7 cellular contexts compared by ENCODE assay signal in genomic region chrX:838666-839065, GRCh38.
DNase-seq lines count a peak whose midpoint lies in the region; ATAC-seq and TF ChIP-seq lines count a peak whose summit lies in the region.
"Not testable (repeated sequence)": the region's sequence is repeated elsewhere in the genome, so short reads cannot be mapped to it uniquely, and the experiment has no call there.

No MANE protein-coding gene starts in this region.

- not testable (repeated sequence) for H3T11ph ChIP-seq in H9 (ENCODE audit: low read length)

- H4K8ac ChIP-seq in H9 (replicated peaks; ENCODE audit: insufficient read length, low read depth, low read length): not testable (repeated sequence)

- H2BK20ac ChIP-seq in H9 (ENCODE audit: low read depth, low read length, poor library complexity, severe bottlenecking): not testable (repeated sequence)

- H2AK5ac ChIP-seq in H9 (ENCODE audit: insufficient read length, low read length): not testable (repeated sequence)

- peak overlapping the region; percentile 29 for H3K4me3 ChIP-seq in SJCRH30
- peak overlapping the region; percentile 13 for H3K4me3 ChIP-seq in choroid plexus epithelial cell (ENCODE audit: low read depth, low read length)
- H3K4me3 ChIP-seq in lung, neural progenitor cell: not testable (repeated sequence)
- H3K4me3 ChIP-seq in skeletal muscle cell (ENCODE audit: low read depth, low read length): peak overlapping the region; percentile 11

- H4K5ac ChIP-seq in H9 (ENCODE audit: insufficient read length, low read depth, low read length): not testable (repeated sequence)

- not testable (repeated sequence) for H2BK12ac ChIP-seq in H9 (ENCODE audit: insufficient read length, low read depth, low read length)

- not testable (repeated sequence) for H3K79me1 ChIP-seq in H9 (ENCODE audit: insufficient read depth, low read depth, low read length, poor library complexity, severe bottlenecking)

- not testable (repeated sequence) for H3K9ac ChIP-seq in H9 (ENCODE audit: extremely low read depth, insufficient read length, low read length); neural progenitor cell

- not testable (repeated sequence) for H3K56ac ChIP-seq in H9 (ENCODE audit: insufficient read length, low read depth, low read length)

- not testable (repeated sequence) for H4K20me1 ChIP-seq in H9 (ENCODE audit: control insufficient read depth, insufficient read depth, insufficient read length); neural progenitor cell (ENCODE audit: low read depth)

- H2BK15ac ChIP-seq in H9 (ENCODE audit: low read depth, low read length): not testable (repeated sequence)

- H2BK5ac ChIP-seq in H9 (ENCODE audit: insufficient read length, low read length): not testable (repeated sequence)

- peaks cover 23% of the 10 kb centered on the region in 2 experiments for H3K9me3 Mint-ChIP-seq in H9
- peaks cover 12% of the 10 kb centered on the region for H3K9me3 Mint-ChIP-seq in neural progenitor cell

- peaks cover 7 to 12% of the 10 kb centered on the region in 2 experiments for H3K4me1 Mint-ChIP-seq in H9
- not testable (repeated sequence) for H3K4me1 Mint-ChIP-seq in neural progenitor cell

- H3K27me3 ChIP-seq in H9 (ENCODE audit: insufficient read depth, low read length); SJCRH30; lung (ENCODE audit: control insufficient read depth, insufficient read depth); neural progenitor cell: not testable (repeated sequence)

- not testable (repeated sequence) for H3K79me2 ChIP-seq in H9 (ENCODE audit: insufficient read depth, low read length); neural progenitor cell (ENCODE audit: low read depth)

- H3K27ac ChIP-seq in H9 (ENCODE audit: insufficient read length, low read depth, low read length); SJCRH30; lung (ENCODE audit: low read depth in 1 of 2, low read length in 1 of 2); neural progenitor cell: not testable (repeated sequence)

- H3K27me3 Mint-ChIP-seq in H9 (ENCODE audit: low read depth); neural progenitor cell (ENCODE audit: insufficient read depth, low read depth): not testable (repeated sequence)

- TF ChIP-seq CTCF in H9 (conservative IDR thresholded peaks at IDR 0.05); choroid plexus epithelial cell (conservative IDR thresholded peaks at IDR 0.05; ENCODE audit: low read depth, low read length); lung (IDR thresholded peaks at IDR 0.05; ENCODE audit: control extremely low read depth, extremely low read depth); neural progenitor cell (IDR thresholded peaks at IDR 0.05): not testable (repeated sequence)

- not testable (repeated sequence) for H3K4me3 Mint-ChIP-seq in H9, neural progenitor cell

- H3K4me2 ChIP-seq in H9 (ENCODE audit: insufficient read depth, insufficient read length, low read length); neural progenitor cell: not testable (repeated sequence)

- H3K14ac ChIP-seq in H9 (ENCODE audit: insufficient read depth, low read length): not testable (repeated sequence)

- H3K36me3 ChIP-seq in SJCRH30; lung (ENCODE audit: control insufficient read depth in 2 of 2, insufficient read depth in 2 of 2, low read length in 2 of 2); neural progenitor cell: not testable (repeated sequence)

- H3F3A ChIP-seq in neural progenitor cell (ENCODE audit: low read depth): not testable (repeated sequence)

- not testable (repeated sequence) for H3K23ac ChIP-seq in H9 (ENCODE audit: insufficient read length, low read depth, low read length)

- DNase-seq in H9; choroid plexus epithelial cell (ENCODE audit: low read depth); neural progenitor cell (ENCODE audit: low spot score); skeletal muscle cell (ENCODE audit: low read depth): not testable (repeated sequence)
- DNase-seq in NOMO-1 (lab: John Stamatoyannopoulos, UW; ENCODE audit: unreplicated experiment in 2 of 2) (peak; percentile 41 to 53), SJCRH30 (peak; percentile 9 to 19), lung (ENCODE audit: low spot score) (peak; percentile 22)

- not testable (repeated sequence) for H2BK120ac ChIP-seq in H9 (ENCODE audit: low read depth, low read length, poor library complexity, severe bottlenecking)

- not testable (repeated sequence) for H4K91ac ChIP-seq in H9 (ENCODE audit: insufficient read length, low read depth, low read length)

- H3K4ac ChIP-seq in H9 (ENCODE audit: low read depth, low read length): not testable (repeated sequence)

- not testable (repeated sequence) for ATAC-seq in lung (ENCODE audit: insufficient read depth, low FRiP score)

- WGBS in H9 (ENCODE audit: extremely low coverage, insufficient read length, low lambda C conversion rate): no CpG with 5 or more reads among the region's 13 CpGs
- WGBS in lung, 2 donors: 63 to 68% methylated on average over 13 of the region's 13 CpGs

- not testable (repeated sequence) for H3K18ac ChIP-seq in H9 (ENCODE audit: insufficient read length, low read depth, low read length)

- not testable (repeated sequence) for H3K4me1 ChIP-seq in H9 (ENCODE audit: insufficient read depth, low read length); SJCRH30; lung (ENCODE audit: control insufficient read depth in 2 of 2, insufficient read depth in 2 of 2, low read length in 2 of 2); neural progenitor cell

- not testable (repeated sequence) for H3K23me2 ChIP-seq in H9 (ENCODE audit: insufficient read length, low read depth, low read length, poor library complexity, severe bottlenecking)

- H2AFZ ChIP-seq in H9 (ENCODE audit: low read length): not testable (repeated sequence)
- H2AFZ ChIP-seq in neural progenitor cell (replicated peaks): peak overlapping the region; percentile 72

- H3K36me3 Mint-ChIP-seq in H9 (ENCODE audit: insufficient read depth in 1 of 3, low read depth in 3 of 3): peaks cover 2 to 15% (median 8%) of the 10 kb centered on the region in 3 experiments; a peak in 6 of 7 replicates
- not testable (repeated sequence) for H3K36me3 Mint-ChIP-seq in neural progenitor cell

- not testable (repeated sequence) for H3K9me3 ChIP-seq in H9 (ENCODE audit: control insufficient read depth, low read depth, low read length); SJCRH30 (replicated peaks); lung (ENCODE audit: control insufficient read depth in 2 of 2, insufficient read depth in 1 of 2, low read length in 1 of 2); neural progenitor cell (ENCODE audit: low read depth)

- H3K27ac Mint-ChIP-seq in H9: peak overlapping the region in 2 of 3 experiments; percentile 60 to 62; a peak in 2 of 7 replicates
- not testable (repeated sequence) for H3K27ac Mint-ChIP-seq in neural progenitor cell
